In genomic region chr11:71091506-71092265, GRCh38 we compare ENCODE assay signal across 3 cellular contexts.
"Had no signal": no experiment of that assay in that cellular context is flagged by ENCODE, and none has a peak within 500 bp of the region (broad histone marks: within the 10 kb centered on the region; RNA-seq: fewer than 3 reads in every experiment).

No MANE protein-coding gene starts in this region.

- H3K4me3 ChIP-seq: GM12878 had no signal

- ATAC-seq: GM12878 had no signal

- DNase-seq: GDM1, GF-D8 had no signal
